In the genomic region with DNA sequence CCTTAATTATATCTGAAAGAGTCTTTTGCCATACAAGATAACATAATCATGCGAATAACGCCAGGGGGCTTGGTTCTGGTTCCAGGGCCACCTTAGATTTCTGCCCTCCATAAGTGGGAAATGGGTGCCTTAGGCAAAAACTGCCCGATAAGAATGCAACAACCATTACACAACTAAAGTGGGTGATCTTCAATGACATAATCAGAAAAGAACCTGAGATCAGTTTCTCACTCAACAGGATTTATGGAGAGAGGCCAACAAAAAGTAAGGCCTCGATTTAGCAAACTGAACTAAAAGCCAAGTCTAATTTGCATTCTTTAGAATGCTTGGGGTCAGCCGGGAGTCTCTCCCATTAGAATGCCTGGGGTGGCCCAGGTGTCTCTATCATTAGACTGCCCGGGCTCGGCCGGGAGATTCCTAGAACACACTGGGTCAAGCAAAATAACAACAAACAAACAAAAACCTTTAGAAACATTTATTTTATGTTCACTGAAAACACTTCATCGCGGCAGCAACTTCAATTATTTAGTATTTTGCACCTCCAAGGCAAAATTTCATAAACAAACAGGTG, we compare ENCODE assay signal across 1 cellular context.
TF ChIP-seq lines count a peak whose summit lies in the region.

No MANE protein-coding gene starts in this region.

TF ChIP-seq in GM23338, 12 proteins besides CTCF, POLR2A, EP300 and RAD21 (continued from another document):
- TF ChIP-seq, protein P1, sequence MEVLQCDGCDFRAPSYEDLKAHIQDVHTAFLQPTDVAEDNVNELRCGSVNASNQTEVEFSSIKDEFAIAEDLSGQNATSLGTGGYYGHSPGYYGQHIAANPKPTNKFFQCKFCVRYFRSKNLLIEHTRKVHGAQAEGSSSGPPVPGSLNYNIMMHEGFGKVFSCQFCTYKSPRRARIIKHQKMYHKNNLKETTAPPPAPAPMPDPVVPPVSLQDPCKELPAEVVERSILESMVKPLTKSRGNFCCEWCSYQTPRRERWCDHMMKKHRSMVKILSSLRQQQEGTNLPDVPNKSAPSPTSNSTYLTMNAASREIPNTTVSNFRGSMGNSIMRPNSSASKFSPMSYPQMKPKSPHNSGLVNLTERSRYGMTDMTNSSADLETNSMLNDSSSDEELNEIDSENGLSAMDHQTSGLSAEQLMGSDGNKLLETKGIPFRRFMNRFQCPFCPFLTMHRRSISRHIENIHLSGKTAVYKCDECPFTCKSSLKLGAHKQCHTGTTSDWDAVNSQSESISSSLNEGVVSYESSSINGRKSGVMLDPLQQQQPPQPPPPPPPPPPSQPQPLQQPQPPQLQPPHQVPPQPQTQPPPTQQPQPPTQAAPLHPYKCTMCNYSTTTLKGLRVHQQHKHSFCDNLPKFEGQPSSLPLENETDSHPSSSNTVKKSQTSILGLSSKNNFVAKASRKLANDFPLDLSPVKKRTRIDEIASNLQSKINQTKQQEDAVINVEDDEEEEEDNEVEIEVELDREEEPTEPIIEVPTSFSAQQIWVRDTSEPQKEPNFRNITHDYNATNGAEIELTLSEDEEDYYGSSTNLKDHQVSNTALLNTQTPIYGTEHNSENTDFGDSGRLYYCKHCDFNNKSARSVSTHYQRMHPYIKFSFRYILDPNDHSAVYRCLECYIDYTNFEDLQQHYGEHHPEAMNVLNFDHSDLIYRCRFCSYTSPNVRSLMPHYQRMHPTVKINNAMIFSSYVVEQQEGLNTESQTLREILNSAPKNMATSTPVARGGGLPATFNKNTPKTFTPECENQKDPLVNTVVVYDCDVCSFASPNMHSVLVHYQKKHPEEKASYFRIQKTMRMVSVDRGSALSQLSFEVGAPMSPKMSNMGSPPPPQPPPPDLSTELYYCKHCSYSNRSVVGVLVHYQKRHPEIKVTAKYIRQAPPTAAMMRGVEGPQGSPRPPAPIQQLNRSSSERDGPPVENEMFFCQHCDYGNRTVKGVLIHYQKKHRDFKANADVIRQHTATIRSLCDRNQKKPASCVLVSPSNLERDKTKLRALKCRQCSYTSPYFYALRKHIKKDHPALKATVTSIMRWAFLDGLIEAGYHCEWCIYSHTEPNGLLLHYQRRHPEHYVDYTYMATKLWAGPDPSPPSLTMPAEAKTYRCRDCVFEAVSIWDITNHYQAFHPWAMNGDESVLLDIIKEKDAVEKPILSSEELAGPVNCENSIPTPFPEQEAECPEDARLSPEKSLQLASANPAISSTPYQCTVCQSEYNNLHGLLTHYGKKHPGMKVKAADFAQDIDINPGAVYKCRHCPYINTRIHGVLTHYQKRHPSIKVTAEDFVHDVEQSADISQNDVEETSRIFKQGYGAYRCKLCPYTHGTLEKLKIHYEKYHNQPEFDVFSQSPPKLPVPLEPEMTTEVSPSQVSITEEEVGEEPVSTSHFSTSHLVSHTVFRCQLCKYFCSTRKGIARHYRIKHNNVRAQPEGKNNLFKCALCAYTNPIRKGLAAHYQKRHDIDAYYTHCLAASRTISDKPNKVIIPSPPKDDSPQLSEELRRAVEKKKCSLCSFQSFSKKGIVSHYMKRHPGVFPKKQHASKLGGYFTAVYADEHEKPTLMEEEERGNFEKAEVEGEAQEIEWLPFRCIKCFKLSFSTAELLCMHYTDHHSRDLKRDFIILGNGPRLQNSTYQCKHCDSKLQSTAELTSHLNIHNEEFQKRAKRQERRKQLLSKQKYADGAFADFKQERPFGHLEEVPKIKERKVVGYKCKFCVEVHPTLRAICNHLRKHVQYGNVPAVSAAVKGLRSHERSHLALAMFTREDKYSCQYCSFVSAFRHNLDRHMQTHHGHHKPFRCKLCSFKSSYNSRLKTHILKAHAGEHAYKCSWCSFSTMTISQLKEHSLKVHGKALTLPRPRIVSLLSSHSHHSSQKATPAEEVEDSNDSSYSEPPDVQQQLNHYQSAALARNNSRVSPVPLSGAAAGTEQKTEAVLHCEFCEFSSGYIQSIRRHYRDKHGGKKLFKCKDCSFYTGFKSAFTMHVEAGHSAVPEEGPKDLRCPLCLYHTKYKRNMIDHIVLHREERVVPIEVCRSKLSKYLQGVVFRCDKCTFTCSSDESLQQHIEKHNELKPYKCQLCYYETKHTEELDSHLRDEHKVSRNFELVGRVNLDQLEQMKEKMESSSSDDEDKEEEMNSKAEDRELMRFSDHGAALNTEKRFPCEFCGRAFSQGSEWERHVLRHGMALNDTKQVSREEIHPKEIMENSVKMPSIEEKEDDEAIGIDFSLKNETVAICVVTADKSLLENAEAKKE (CRISPR knock-in tag; IDR thresholded peaks at IDR 0.05): no peak
TF ChIP-seq in GM23338: peak in this region for 0.
